21 cellular contexts compared by ENCODE assay signal in genomic region chr15:42343596-42344232, GRCh38. TPM values are rescaled to one million over a fixed set of nuclear protein-coding genes. Genes with fewer than 3 reads are reported as not detected.
A peak's percentile ranks its signal among the peaks of the same experiment; 100 is the strongest.
DNase-seq lines count a peak whose midpoint lies in the region; ATAC-seq, FAIRE-seq and TF ChIP-seq lines count a peak whose summit lies in the region.
"Had no signal": no experiment of that assay in that cellular context is flagged by ENCODE, and none has a peak within 500 bp of the region (broad histone marks: within the 10 kb centered on the region; RNA-seq: fewer than 3 reads in every experiment).

No MANE protein-coding gene starts in this region.

- TF ChIP-seq CTCF in cardiac muscle cell (IDR thresholded peaks at IDR 0.05; ENCODE audit: low read depth, low read length), result no peak

- no peaks in the 10 kb centered on the region for H3K27me3 Mint-ChIP-seq in activated T-helper 17 cell treated with anti-CD3 and anti-CD28 coated beads, Interleukin-2, amount 50 U/mL, for 72 hours

- H3K9me3 ChIP-seq in cardiac muscle cell (ENCODE audit: low read depth) (no peaks in the 10 kb centered on the region), trophoblast cell (ENCODE audit: insufficient read depth, low read depth, low read length) (no peaks in the 10 kb centered on the region), small intestine (ENCODE audit: control insufficient read depth, low read depth) (no peaks in the 10 kb centered on the region)

- H2BK5ac ChIP-seq in trophoblast cell (ENCODE audit: low read depth, low read length, poor library complexity), result no peak overlapping the region

- FAIRE-seq in small intestine (lab: Jason Lieb, UNC), result no peak
- FAIRE-seq: GM12892, GM18507, HepG2 had no signal

- no peak overlapping the region for H3K14ac ChIP-seq in trophoblast cell (ENCODE audit: low read length)

- peaks cover 40% of the 10 kb centered on the region for H3K36me3 Mint-ChIP-seq in activated T-helper 17 cell treated with anti-CD3 and anti-CD28 coated beads, Interleukin-2, amount 50 U/mL, for 72 hours (ENCODE audit: low read depth)

- no peak overlapping the region for H3K9ac ChIP-seq in trophoblast cell (ENCODE audit: low read length)
- H3K9ac ChIP-seq: KMS-11 had no signal

- H3K27ac Mint-ChIP-seq in activated T-helper 17 cell treated with anti-CD3 and anti-CD28 coated beads, Interleukin-2, amount 50 U/mL, for 72 hours, result peak overlapping the region; percentile 59

- H4K8ac ChIP-seq in trophoblast cell (ENCODE audit: low read depth, low read length), result no peak overlapping the region

- no peaks in the 10 kb centered on the region for H3K79me1 ChIP-seq in trophoblast cell (ENCODE audit: low read length)

- H2BK120ac ChIP-seq in trophoblast cell (ENCODE audit: insufficient read depth, low read length, poor library complexity), result no peak overlapping the region

- WGBS in trophoblast cell (ENCODE audit: extremely low coverage, insufficient coverage, insufficient read length), result no CpG with 5 or more reads among the region's 6 CpGs
- WGBS in small intestine, 3 donors, result 90 to 94% (median 91%) methylated on average over 6 of the region's 6 CpGs

- no peaks in the 10 kb centered on the region for H3K27me3 ChIP-seq in cardiac muscle cell
- H3K27me3 ChIP-seq in trophoblast cell (ENCODE audit: insufficient read depth, low read length), result no peaks in the 10 kb centered on the region
- no peaks in the 10 kb centered on the region for H3K27me3 ChIP-seq in small intestine (ENCODE audit: control insufficient read depth in 2 of 2, insufficient read depth in 2 of 2, low read length in 2 of 2)

- H3K4me1 Mint-ChIP-seq in activated T-helper 17 cell treated with anti-CD3 and anti-CD28 coated beads, Interleukin-2, amount 50 U/mL, for 72 hours, result no peaks in the 10 kb centered on the region

- H4K91ac ChIP-seq in trophoblast cell (ENCODE audit: low read depth, low read length), result no peak overlapping the region

- H4K12ac ChIP-seq in trophoblast cell (ENCODE audit: low read depth, low read length), result no peak overlapping the region

- peaks cover 59% of the 10 kb centered on the region for H3K4me1 ChIP-seq in cardiac muscle cell (ENCODE audit: low read depth)
- no peaks in the 10 kb centered on the region for H3K4me1 ChIP-seq in trophoblast cell (ENCODE audit: control insufficient read depth in 1 of 2, insufficient read depth in 2 of 2, low read length in 2 of 2)
- H3K4me1 ChIP-seq in small intestine (ENCODE audit: control insufficient read depth in 2 of 2, insufficient read depth in 1 of 2, low read depth in 1 of 2, low read length in 1 of 2), result no peaks in the 10 kb centered on the region

- H3K23ac ChIP-seq in trophoblast cell (ENCODE audit: low read length), result no peak overlapping the region

- no peaks in the 10 kb centered on the region for H3K36me3 ChIP-seq in cardiac muscle cell
- no peaks in the 10 kb centered on the region for H3K36me3 ChIP-seq in trophoblast cell (ENCODE audit: control insufficient read depth in 1 of 2, insufficient read depth in 2 of 2, low read length in 2 of 2)
- peaks cover 0 to 6% of the 10 kb centered on the region in 2 donors for H3K36me3 ChIP-seq in small intestine (ENCODE audit: control insufficient read depth in 2 of 2, insufficient read depth in 2 of 2, low read length in 2 of 2)

- no peaks in the 10 kb centered on the region for H3K9me3 Mint-ChIP-seq in activated T-helper 17 cell treated with anti-CD3 and anti-CD28 coated beads, Interleukin-2, amount 50 U/mL, for 72 hours

- no peaks in the 10 kb centered on the region for H3K79me2 ChIP-seq in trophoblast cell (ENCODE audit: control insufficient read depth, insufficient read depth, low read length, poor library complexity)

- no peak overlapping the region for H3K18ac ChIP-seq in trophoblast cell (ENCODE audit: low read length)

- H3K4me3 Mint-ChIP-seq in activated T-helper 17 cell treated with anti-CD3 and anti-CD28 coated beads, Interleukin-2, amount 50 U/mL, for 72 hours, result no peak overlapping the region

- intact Hi-C loops in left cardiac atrium (cut with DNase I), result no loop called here

- H3K4me3 ChIP-seq in cardiac muscle cell (no peak overlapping the region), trophoblast cell (ENCODE audit: low read depth, low read length) (peak overlapping the region; percentile 47), small intestine (ENCODE audit: low read depth in 1 of 2, low read length in 2 of 2) (no peak overlapping the region)

- H3K4me2 ChIP-seq in trophoblast cell (ENCODE audit: low read length), result no peak overlapping the region
- H3K4me2 ChIP-seq: KMS-11 had no signal

- H2AFZ ChIP-seq in trophoblast cell (ENCODE audit: insufficient read depth, low read length, poor library complexity), result no peak overlapping the region

- DNase-seq in cardiac muscle cell (ENCODE audit: low read depth in 1 of 2, low spot score in 1 of 2) (no peak), left cardiac atrium (no peak), trophoblast cell (no peak), mucosa of gallbladder (ENCODE audit: low spot score) (no peak), small intestine (no peak)
- DNase-seq: ACHN, DMS79, MV-4-11, NCI-H1694 treated with DMSO at 0.1 percent for 48 hours, NCI-H2107, NCI-H510A, NCI-H748 treated with DMSO at 0.1 percent for 48 hours, RPMI8226, SHP77 treated with DMSO at 0.1 percent for 48 hours had no signal

- no peak overlapping the region for H2AK5ac ChIP-seq in trophoblast cell (ENCODE audit: low read length)

- no peak overlapping the region for H3K4ac ChIP-seq in trophoblast cell (ENCODE audit: low read depth, low read length)

- H2BK12ac ChIP-seq in trophoblast cell (ENCODE audit: low read length), result no peak overlapping the region

- H3K27ac ChIP-seq in cardiac muscle cell (peak overlapping the region; percentile 79), trophoblast cell (ENCODE audit: low read depth, low read length) (no peak overlapping the region), small intestine (ENCODE audit: low read depth in 1 of 2, low read length in 1 of 2) (no peak overlapping the region)
- H3K27ac ChIP-seq: C4-2B, KMS-11 had no signal

- ATAC-seq in left cardiac atrium, result no peak
- no peak for ATAC-seq in activated T-helper 17 cell treated with anti-CD3 and anti-CD28 coated beads, Interleukin-2, amount 50 U/mL, for 72 hours (replicated peaks)
- ATAC-seq in GM21619 (IDR thresholded peaks at IDR 0.05; ENCODE audit: unreplicated experiment), result no peak
- ATAC-seq: HepG2 had no signal

RNA-seq across cellular contexts. Expression of gene CAPN3, which starts 15.6 kb away (rescaled TPM):
- 37.9 and 88.3 TPM in 2 replicates for total RNA-seq in cardiac muscle cell
- 47.0 and 79.7 TPM in 2 replicates for polyA plus RNA-seq in cardiac muscle cell
- total RNA-seq in left cardiac atrium, result 10 to 100 TPM in 1 of 2 donors, 1 to 10 TPM in 1; 8.7 to 10.6 TPM
- 1 to 10 TPM; 3.2 to 4.6 TPM for total RNA-seq in activated T-helper 17 cell treated with anti-CD3 and anti-CD28 coated beads, Interleukin-2, amount 50 U/mL, for 72 hours
- 2.5 and 3.1 TPM in 2 replicates for polyA plus RNA-seq in trophoblast cell (2013)
- 8.1 TPM for total RNA-seq in mucosa of gallbladder
- polyA plus RNA-seq in small intestine, result 10 to 100 TPM in 2 of 3 donors, 1 to 10 TPM in 1; 5.2 to 23.7 (median 13.5) TPM
